ENCODE assay signal across 23 cellular contexts in genomic region chr22:27114186-27114585, GRCh38.
A peak's percentile ranks its signal among the peaks of the same experiment; 100 is the strongest.
DNase-seq lines count a peak whose midpoint lies in the region; ATAC-seq, FAIRE-seq and TF ChIP-seq lines count a peak whose summit lies in the region.
"Had no signal": no experiment of that assay in that cellular context is flagged by ENCODE, and none has a peak within 500 bp of the region (broad histone marks: within the 10 kb centered on the region; RNA-seq: fewer than 3 reads in every experiment).

No MANE protein-coding gene starts in this region.

- 95% methylated on average over 9 of the region's 9 CpGs for WGBS in pancreas, 2 donors

- H3K36me3 Mint-ChIP-seq in CD14-positive monocyte (no peaks in the 10 kb centered on the region), type B pancreatic cell (no peaks in the 10 kb centered on the region)
- H3K36me3 Mint-ChIP-seq in dendritic cell treated with granulocyte-macrophage colony-stimulating factor and Interleukin-4, amounts not matched to agents 40 ng/mL and 50 ng/mL, for 4 days (ENCODE audit: low read depth), result no peaks in the 10 kb centered on the region

- H3K36me3 ChIP-seq in SJSA1 (no peaks in the 10 kb centered on the region), pancreas (no peaks in the 10 kb centered on the region)
- H3K36me3 ChIP-seq: SJCRH30 had no signal

- H3K27ac ChIP-seq in SJSA1 (peak overlapping the region; percentile 83), pancreas (peak overlapping the region; percentile 8 to 84 (median 56))

- H3K27ac Mint-ChIP-seq in CD14-positive monocyte (peak overlapping the region in 5 of 7 donors; percentile 44 to 99 (median 96)), type B pancreatic cell (no peak overlapping the region)
- H3K27ac Mint-ChIP-seq in dendritic cell treated with granulocyte-macrophage colony-stimulating factor and Interleukin-4, amounts not matched to agents 40 ng/mL and 50 ng/mL, for 4 days, result peak overlapping the region; percentile 86

- H3K27me3 ChIP-seq in SJSA1 (replicated peaks) (no peaks in the 10 kb centered on the region), pancreas (no peaks in the 10 kb centered on the region)
- H3K27me3 ChIP-seq: SJCRH30 had no signal

- H3K4me1 ChIP-seq in SJSA1 (replicated peaks), result peaks cover 68% of the 10 kb centered on the region
- peaks cover 14 to 26% (median 17%) of the 10 kb centered on the region in 3 donors for H3K4me1 ChIP-seq in pancreas

- intact Hi-C loops in CD14-positive monocyte (cut with micrococcal nuclease), result no loop called here
- intact Hi-C loops in dendritic cell treated with granulocyte-macrophage colony-stimulating factor and Interleukin-4, amounts not matched to agents 40 ng/mL and 50 ng/mL, for 4 days (cut with micrococcal nuclease), result no loop called here
- intact Hi-C loops in pancreas (cut with DNase I), result no loop called here
- intact Hi-C loops in posterior vena cava (cut with DNase I), result no loop called here

- TF ChIP-seq CTCF in CD14-positive monocyte (IDR thresholded peaks at IDR 0.05) (no peak), pancreas (IDR thresholded peaks at IDR 0.05) (no peak), type B pancreatic cell (conservative IDR thresholded peaks at IDR 0.05) (no peak)

- H3K9me3 Mint-ChIP-seq in CD14-positive monocyte, result peaks cover 0 to 5% (median 0%) of the 10 kb centered on the region in 7 donors
- no peaks in the 10 kb centered on the region for H3K9me3 Mint-ChIP-seq in dendritic cell treated with granulocyte-macrophage colony-stimulating factor and Interleukin-4, amounts not matched to agents 40 ng/mL and 50 ng/mL, for 4 days
- H3K9me3 Mint-ChIP-seq in type B pancreatic cell, result no peaks in the 10 kb centered on the region

- no peak overlapping the region for H3K4me3 Mint-ChIP-seq in CD14-positive monocyte
- no peak overlapping the region for H3K4me3 Mint-ChIP-seq in dendritic cell treated with granulocyte-macrophage colony-stimulating factor and Interleukin-4, amounts not matched to agents 40 ng/mL and 50 ng/mL, for 4 days
- H3K4me3 Mint-ChIP-seq in type B pancreatic cell, result no peak overlapping the region

- H3K4me3 ChIP-seq in SJSA1 (no peak overlapping the region), pancreas (no peak overlapping the region)
- H3K4me3 ChIP-seq: K562, SJCRH30 had no signal

- H3K27me3 Mint-ChIP-seq in CD14-positive monocyte (ENCODE audit: low read depth in 3 of 3) (peaks cover 1 to 5% (median 4%) of the 10 kb centered on the region in 3 donors), type B pancreatic cell (peaks cover 2% of the 10 kb centered on the region)
- peaks cover 2% of the 10 kb centered on the region for H3K27me3 Mint-ChIP-seq in dendritic cell treated with granulocyte-macrophage colony-stimulating factor and Interleukin-4, amounts not matched to agents 40 ng/mL and 50 ng/mL, for 4 days

- peaks cover 23% of the 10 kb centered on the region for H3K4me1 Mint-ChIP-seq in CD14-positive monocyte
- peaks cover 45% of the 10 kb centered on the region for H3K4me1 Mint-ChIP-seq in dendritic cell treated with granulocyte-macrophage colony-stimulating factor and Interleukin-4, amounts not matched to agents 40 ng/mL and 50 ng/mL, for 4 days (ENCODE audit: low read depth)
- H3K4me1 Mint-ChIP-seq in type B pancreatic cell (ENCODE audit: unreplicated experiment), result peaks cover 39% of the 10 kb centered on the region

- H3K9me3 ChIP-seq in SJSA1 (replicated peaks) (no peaks in the 10 kb centered on the region), pancreas (no peaks in the 10 kb centered on the region)

- no peak for ATAC-seq in pancreas
- ATAC-seq: HepG2, K562 had no signal

- DNase-seq in CD14-positive monocyte (ENCODE audit: low spot score), result no peak
- DNase-seq in SJSA1 (ENCODE audit: low read depth in 1 of 2, low spot score in 2 of 2), result no peak
- no peak for DNase-seq in pancreas
- no peak for DNase-seq in globus pallidus (ENCODE audit: low spot score)
- no peak for DNase-seq in type B pancreatic cell (ENCODE audit: extremely low spot score, unreplicated experiment)
- DNase-seq in posterior vena cava (ENCODE audit: low spot score), result no peak
- no peak for DNase-seq in C1 segment of cervical spinal cord (lab: John Stamatoyannopoulos, UW)
- DNase-seq: Kasumi-1, NCI-H1092 treated with DMSO at 0.1 percent for 48 hours, NCI-H1436, NCI-H187, NCI-H2081 treated with DMSO at 0.1 percent for 48 hours, NCI-H2171, NCI-H226, NCI-H510A treated with DMSO at 0.1 percent for 48 hours, NCI-H748 treated with DMSO at 0.1 percent for 48 hours, SJCRH30 had no signal

- FAIRE-seq in pancreas (lab: Jason Lieb, UNC), result no peak
- FAIRE-seq: A204.1, D721Med, GM18507, HepG2, K562 had no signal
